ENCODE assay signal across 9 cellular contexts in the genomic region with DNA sequence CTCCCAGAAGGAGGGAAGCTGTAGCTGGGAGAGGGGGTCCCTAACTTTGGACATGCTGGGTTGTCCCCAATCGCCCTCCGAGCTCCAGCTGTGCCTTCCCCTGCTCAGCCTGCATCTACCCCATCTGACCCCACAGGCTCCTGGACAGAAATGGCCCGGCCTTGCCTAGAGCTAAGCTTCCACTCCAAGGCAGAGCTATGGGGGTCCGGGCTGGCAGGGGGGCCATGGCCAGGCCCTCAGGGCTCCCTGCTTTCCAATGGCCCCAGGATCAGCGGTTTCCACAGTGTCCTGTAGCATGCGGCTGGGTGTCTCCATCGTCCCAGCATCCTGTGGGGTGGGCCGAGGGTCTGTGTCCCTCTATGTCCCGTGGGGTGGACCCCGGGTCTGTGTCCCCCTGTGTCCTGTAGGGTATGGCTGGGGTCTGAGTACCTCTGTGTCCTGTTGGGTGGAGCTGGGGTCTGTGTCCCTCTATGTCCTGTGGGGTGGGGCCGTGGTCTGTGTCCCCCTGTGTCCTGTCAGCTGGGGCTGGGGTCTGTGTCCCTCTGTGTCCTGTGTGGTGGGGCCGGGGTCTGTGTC.
DNase-seq lines count a peak whose midpoint lies in the region; ATAC-seq and TF ChIP-seq lines count a peak whose summit lies in the region.
"Had no signal": no experiment of that assay in that cellular context is flagged by ENCODE, and none has a peak within 500 bp of the region (broad histone marks: within the 10 kb centered on the region; RNA-seq: fewer than 3 reads in every experiment).

No MANE protein-coding gene starts in this region.

- DNase-seq in Panc1 (ENCODE audit: low read depth, low spot score) (no peak), ascending aorta (ENCODE audit: low spot score in 2 of 2) (no peak), memory B cell (ENCODE audit: low spot score in 2 of 2) (no peak), suprapubic skin (ENCODE audit: low spot score in 2 of 2) (no peak), Kasumi-1 (lab: John Stamatoyannopoulos, UW) (no peak), C1 segment of cervical spinal cord (lab: John Stamatoyannopoulos, UW) (no peak)
- DNase-seq: NCI-H146 had no signal

- ATAC-seq in Panc1 (0 out of 2 replicates have a peak, but pooled peaks have one; percentile 24), memory B cell (ENCODE audit: low read depth) (no peak), HG03354 (IDR thresholded peaks at IDR 0.05; ENCODE audit: poor library complexity, severe bottlenecking, unreplicated experiment) (no peak)

- H3K36me3 ChIP-seq in Panc1 (ENCODE audit: control insufficient read depth, insufficient read depth, low read length) (no peaks in the 10 kb centered on the region), ascending aorta (no peaks in the 10 kb centered on the region), suprapubic skin (no peaks in the 10 kb centered on the region)
- H3K36me3 ChIP-seq: neural progenitor cell had no signal

- H3K9me3 ChIP-seq in Panc1 (ENCODE audit: control insufficient read depth, insufficient read depth, low read depth, low read length) (no peaks in the 10 kb centered on the region), ascending aorta (no peaks in the 10 kb centered on the region), suprapubic skin (no peaks in the 10 kb centered on the region)

- intact Hi-C loops in Panc1 (cut with micrococcal nuclease; ENCODE audit: unreplicated experiment): no loop called here
- intact Hi-C loops in ascending aorta (cut with DNase I): loop anchor here (2.0 to 5.0 kb wide), 5 partner anchors 18 to 250 kb away; partner anchors contain the start of gene COL5A1

- no peaks in the 10 kb centered on the region for H3K27me3 ChIP-seq in Panc1 (ENCODE audit: control insufficient read depth, insufficient read depth, low read length)
- no peaks in the 10 kb centered on the region for H3K27me3 ChIP-seq in ascending aorta
- H3K27me3 ChIP-seq in suprapubic skin: peaks cover 2% of the 10 kb centered on the region
- H3K27me3 ChIP-seq: neural progenitor cell had no signal

- H3K27ac Mint-ChIP-seq in memory B cell: peak overlapping the region; percentile 93

- H3K4me3 Mint-ChIP-seq in memory B cell: peak overlapping the region; percentile 90
- H3K4me3 Mint-ChIP-seq: neural progenitor cell had no signal

- POLR2A ChIA-PET in Panc1 (lab: Charles Lee): interaction anchor here (0.6 kb wide), 1 partner anchor 218 kb away, joined by 3 read pairs; no protein-coding TSS in a partner anchor

- H3K4me1 ChIP-seq in Panc1 (ENCODE audit: control insufficient read depth, insufficient read depth, low read length): no peaks in the 10 kb centered on the region
- peaks cover 4 to 32% of the 10 kb centered on the region in 2 donors for H3K4me1 ChIP-seq in ascending aorta
- H3K4me1 ChIP-seq in suprapubic skin: peaks cover 37% of the 10 kb centered on the region
- H3K4me1 ChIP-seq: neural progenitor cell had no signal

- H3K36me3 Mint-ChIP-seq in memory B cell: no peaks in the 10 kb centered on the region
- H3K36me3 Mint-ChIP-seq: neural progenitor cell had no signal

- H3K27ac ChIP-seq in Panc1 (ENCODE audit: low read length) (no peak overlapping the region), ascending aorta (peak overlapping the region; percentile 86 to 97), suprapubic skin (peak overlapping the region; percentile 85)
- H3K27ac ChIP-seq: neural progenitor cell had no signal

- H3K9me3 Mint-ChIP-seq in memory B cell: no peaks in the 10 kb centered on the region
- H3K9me3 Mint-ChIP-seq: neural progenitor cell had no signal

- no peak for TF ChIP-seq EP300 in suprapubic skin (IDR thresholded peaks at IDR 0.05)

- in situ Hi-C loops in Panc1 (cut with HindIII; ENCODE audit: low pct_unique_long_range_greater_than_20kb, low sequenced_read_pairs): no loop called here

- no peaks in the 10 kb centered on the region for H3K27me3 Mint-ChIP-seq in memory B cell

- H3K4me1 Mint-ChIP-seq in memory B cell: peaks cover 7% of the 10 kb centered on the region

- BruUV-seq in Panc1 (replicated peaks; lab: Mats Ljungman, UMichigan): no TSS peak

- 100% methylated on average over 1 of the region's 12 CpGs for WGBS in suprapubic skin

- TF ChIP-seq CTCF in Panc1 (IDR thresholded peaks at IDR 0.05) (no peak), ascending aorta (IDR thresholded peaks at IDR 0.05) (no peak), suprapubic skin (IDR thresholded peaks at IDR 0.05) (no peak)

- CTCF ChIA-PET in Panc1 (lab: Charles Lee): no interaction called here

- H3K4me3 ChIP-seq in Panc1 (ENCODE audit: low read depth in 2 of 2, low read length in 2 of 2) (no peak overlapping the region), ascending aorta (peak overlapping the region; percentile 43 to 60), suprapubic skin (peak overlapping the region; percentile 43)
- H3K4me3 ChIP-seq: neural progenitor cell had no signal

- no peak for TF ChIP-seq POLR2A in suprapubic skin (IDR thresholded peaks at IDR 0.05)

Comparison
In these comparisons a context has a peak if more than half of its experiments do, and no peak if none do; other contexts are left out.
1. H3K4me3 ChIP-seq: peak in ascending aorta (2 of 2) and suprapubic skin (single experiment); none in Panc1 (0 of 2).